In the genomic region with DNA sequence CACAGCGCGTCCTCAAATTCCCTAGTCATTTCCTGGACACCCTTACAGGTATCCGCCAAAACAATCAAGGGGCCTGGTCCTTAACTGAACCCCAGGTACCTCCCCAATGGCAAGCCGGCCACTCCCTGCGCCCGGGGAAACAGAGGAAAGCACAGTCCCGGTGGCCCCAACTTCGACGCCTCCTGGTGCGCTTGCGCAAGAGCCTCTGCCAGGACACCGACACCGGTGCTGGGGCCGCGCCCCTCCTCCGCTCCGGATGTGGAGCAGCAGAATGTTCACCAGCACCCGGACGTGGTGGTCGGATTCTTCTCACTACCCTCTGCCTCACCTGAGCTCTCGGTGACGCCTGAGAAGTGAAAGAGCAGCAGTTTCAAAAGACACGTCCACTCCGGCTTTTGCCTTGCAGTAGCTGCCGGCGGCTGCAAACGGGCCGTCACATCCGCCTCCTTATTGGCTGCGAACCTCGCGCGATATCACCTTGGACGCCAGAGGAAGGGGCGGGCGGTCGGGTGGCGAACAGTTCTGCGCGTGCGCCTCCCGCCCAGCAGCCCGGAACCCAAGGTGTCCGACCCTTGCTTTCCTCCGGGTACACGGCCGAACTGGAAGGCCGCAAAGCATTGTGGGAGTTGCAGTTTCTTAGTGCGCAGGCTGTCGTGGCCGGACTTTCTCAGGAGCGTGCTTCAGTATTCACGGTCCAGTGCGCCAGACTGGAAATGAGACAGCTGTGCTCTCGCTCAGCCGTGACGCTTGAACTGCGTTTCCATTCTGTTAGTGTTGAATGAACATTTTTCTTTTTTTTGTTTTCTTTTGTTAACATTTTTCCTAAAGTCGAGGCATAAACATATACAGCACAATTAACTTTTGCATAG, we compare ENCODE assay signal across 8 cellular contexts. TPM values are rescaled to one million over a fixed set of nuclear protein-coding genes. Genes with fewer than 3 reads are reported as not detected.
A peak's percentile ranks its signal among the peaks of the same experiment; 100 is the strongest.
DNase-seq lines count a peak whose midpoint lies in the region; ATAC-seq, FAIRE-seq and TF ChIP-seq lines count a peak whose summit lies in the region.

Gene TXNDC9 (minus strand): TSS at position 423 of the 869 bp plus-strand sequence. CDS start 3,123 bp downstream, outside the sequence.

- H3K9me2 ChIP-seq in DOHH2 (replicated peaks; ENCODE audit: control insufficient read depth, low read length), result no peaks in the 10 kb centered on the region
- H3K9me2 ChIP-seq in GM23248 (ENCODE audit: insufficient read depth), result no peaks in the 10 kb centered on the region
- no peaks in the 10 kb centered on the region for H3K9me2 ChIP-seq in Karpas-422 (replicated peaks; ENCODE audit: insufficient read depth, low read length)

- H3K36me3 Mint-ChIP-seq in activated T-cell treated with anti-CD3 and anti-CD28 coated beads, Interleukin-2, amount 50 U/mL, for 72 hours (ENCODE audit: insufficient read depth in 2 of 2), result peaks cover 1 to 9% of the 10 kb centered on the region in 2 donors
- peaks cover 0 to 5% of the 10 kb centered on the region in 2 donors for H3K36me3 Mint-ChIP-seq in naive B cell
- peaks cover 14% of the 10 kb centered on the region for H3K36me3 Mint-ChIP-seq in stimulated activated memory B cell treated with anti-CD40 and anti-IgM and Interleukin-4, amounts not matched to agents 10 μg/mL and 1 μg/mL and 100 μg/mL, for 72 hours

- no peak for TF ChIP-seq CTCF in DOHH2 (IDR thresholded peaks at IDR 0.05; ENCODE audit: low read depth, low read length, poor library complexity, severe bottlenecking)

- peak; percentile 89 for FAIRE-seq in RCC 7860 (lab: Jason Lieb, UNC)

- peak; percentile 81 to 83 for ATAC-seq in activated T-cell treated with anti-CD3 and anti-CD28 coated beads, Interleukin-2, amount 50 U/mL, for 72 hours (replicated peaks in 1 of 2)
- peak; percentile 75 for ATAC-seq in naive B cell (ENCODE audit: low read depth in 2 of 2)
- peak; percentile 94 for ATAC-seq in stimulated activated memory B cell treated with anti-CD40 and anti-IgM and Interleukin-4, amounts not matched to agents 10 μg/mL and 1 μg/mL and 100 μg/mL, for 72 hours

- H3K4me3 Mint-ChIP-seq in activated T-cell treated with anti-CD3 and anti-CD28 coated beads, Interleukin-2, amount 50 U/mL, for 72 hours, result no peak within 1 kb of the TSS
- H3K4me3 Mint-ChIP-seq in naive B cell, result no peak within 1 kb of the TSS
- no peak within 1 kb of the TSS for H3K4me3 Mint-ChIP-seq in stimulated activated memory B cell treated with anti-CD40 and anti-IgM and Interleukin-4, amounts not matched to agents 10 μg/mL and 1 μg/mL and 100 μg/mL, for 72 hours

- H3K4me3 ChIP-seq in DOHH2 (ENCODE audit: low read length) (peak within 1 kb of the TSS; percentile 83), GM23248 (peak within 1 kb of the TSS; percentile 92), Karpas-422 (ENCODE audit: low read length) (peak within 1 kb of the TSS; percentile 94)

- H3K36me3 ChIP-seq in DOHH2 (ENCODE audit: control insufficient read depth, low read length) (peaks cover 29% of the 10 kb centered on the region), GM23248 (ENCODE audit: low read depth) (peaks cover 15% of the 10 kb centered on the region), Karpas-422 (ENCODE audit: insufficient read depth, low read length) (peaks cover 23% of the 10 kb centered on the region)

- peak; percentile 100 for DNase-seq in GM23248
- peak; percentile 100 for DNase-seq in Karpas-422
- peak; percentile 99 for DNase-seq in RCC 7860 (ENCODE audit: low spot score)
- DNase-seq in activated T-cell treated with anti-CD3 and anti-CD28 coated beads, Interleukin-2, amount 50 U/mL, for 72 hours, result peak; percentile 98 to 99
- peak; percentile 99 for DNase-seq in fibroblast of gingiva (ENCODE audit: low read depth)
- DNase-seq in naive B cell, result peak; percentile 98

- peak within 1 kb of the TSS; percentile 93 for H3K9ac ChIP-seq in GM23248
- H3K9ac ChIP-seq in Karpas-422 (ENCODE audit: low read length), result peak within 1 kb of the TSS; percentile 95

- peaks cover 49% of the 10 kb centered on the region for H3K4me1 Mint-ChIP-seq in activated T-cell treated with anti-CD3 and anti-CD28 coated beads, Interleukin-2, amount 50 U/mL, for 72 hours (ENCODE audit: low read depth)
- peaks cover 14 to 29% (median 16%) of the 10 kb centered on the region in 3 donors for H3K4me1 Mint-ChIP-seq in naive B cell
- H3K4me1 Mint-ChIP-seq in stimulated activated memory B cell treated with anti-CD40 and anti-IgM and Interleukin-4, amounts not matched to agents 10 μg/mL and 1 μg/mL and 100 μg/mL, for 72 hours, result peaks cover 17% of the 10 kb centered on the region

- peaks cover 47% of the 10 kb centered on the region for H3K4me1 ChIP-seq in DOHH2 (ENCODE audit: control insufficient read depth, low read length)
- H3K4me1 ChIP-seq in GM23248 (ENCODE audit: insufficient read depth), result peaks cover 25% of the 10 kb centered on the region
- H3K4me1 ChIP-seq in Karpas-422 (ENCODE audit: low read length), result peaks cover 52% of the 10 kb centered on the region

- H3K27me3 Mint-ChIP-seq in activated T-cell treated with anti-CD3 and anti-CD28 coated beads, Interleukin-2, amount 50 U/mL, for 72 hours (ENCODE audit: low read depth), result no peaks in the 10 kb centered on the region
- no peaks in the 10 kb centered on the region for H3K27me3 Mint-ChIP-seq in naive B cell
- H3K27me3 Mint-ChIP-seq in stimulated activated memory B cell treated with anti-CD40 and anti-IgM and Interleukin-4, amounts not matched to agents 10 μg/mL and 1 μg/mL and 100 μg/mL, for 72 hours, result no peaks in the 10 kb centered on the region

- H3K79me2 ChIP-seq in DOHH2 (ENCODE audit: control insufficient read depth, low read length), result peaks cover 87% of the 10 kb centered on the region
- peaks cover 89% of the 10 kb centered on the region for H3K79me2 ChIP-seq in GM23248 (ENCODE audit: insufficient read depth)
- peaks cover 89% of the 10 kb centered on the region for H3K79me2 ChIP-seq in Karpas-422 (ENCODE audit: low read length)

- 0 to 2% methylated on average over 58 to 59 of the region's 59 CpGs for WGBS in GM23248 (ENCODE audit: low coverage in 1 of 2, low lambda C conversion rate in 2 of 2, missing lambda C conversion rate in 2 of 2), 2 experiments

- H2AFZ ChIP-seq in GM23248 (peak within 1 kb of the TSS; percentile 99), Karpas-422 (ENCODE audit: low read length) (peak within 1 kb of the TSS; percentile 98)

- H3K9me3 Mint-ChIP-seq in activated T-cell treated with anti-CD3 and anti-CD28 coated beads, Interleukin-2, amount 50 U/mL, for 72 hours, result no peaks in the 10 kb centered on the region
- H3K9me3 Mint-ChIP-seq in naive B cell, result no peaks in the 10 kb centered on the region
- H3K9me3 Mint-ChIP-seq in stimulated activated memory B cell treated with anti-CD40 and anti-IgM and Interleukin-4, amounts not matched to agents 10 μg/mL and 1 μg/mL and 100 μg/mL, for 72 hours, result no peaks in the 10 kb centered on the region

- H3F3A ChIP-seq in DOHH2 (ENCODE audit: control insufficient read depth, insufficient read depth), result peaks cover 6% of the 10 kb centered on the region
- peaks cover 6% of the 10 kb centered on the region for H3F3A ChIP-seq in GM23248 (ENCODE audit: insufficient read depth)

- in situ Hi-C loops in GM23248 (cut with MboI), result no loop called here

- H3K27ac ChIP-seq in DOHH2 (ENCODE audit: low read depth, low read length) (peak within 1 kb of the TSS; percentile 75), GM23248 (peak within 1 kb of the TSS; percentile 85), Karpas-422 (ENCODE audit: low read length) (peak within 1 kb of the TSS; percentile 93)

- H3K4me2 ChIP-seq in DOHH2 (ENCODE audit: low read length) (peak within 1 kb of the TSS; percentile 85), GM23248 (ENCODE audit: unreplicated experiment) (peak within 1 kb of the TSS; percentile 100), Karpas-422 (ENCODE audit: low read depth, low read length, poor library complexity, severe bottlenecking) (peak within 1 kb of the TSS; percentile 95)

- no peak within 1 kb of the TSS for H3K27ac Mint-ChIP-seq in activated T-cell treated with anti-CD3 and anti-CD28 coated beads, Interleukin-2, amount 50 U/mL, for 72 hours
- no peak within 1 kb of the TSS for H3K27ac Mint-ChIP-seq in naive B cell
- no peak within 1 kb of the TSS for H3K27ac Mint-ChIP-seq in stimulated activated memory B cell treated with anti-CD40 and anti-IgM and Interleukin-4, amounts not matched to agents 10 μg/mL and 1 μg/mL and 100 μg/mL, for 72 hours

- H3K27me3 ChIP-seq in DOHH2 (ENCODE audit: control insufficient read depth, low read length) (no peaks in the 10 kb centered on the region), GM23248 (replicated peaks; ENCODE audit: insufficient read depth) (no peaks in the 10 kb centered on the region), Karpas-422 (ENCODE audit: low read length) (no peaks in the 10 kb centered on the region)

- H3K9me3 ChIP-seq in DOHH2 (ENCODE audit: control insufficient read depth, insufficient read depth, low read length) (no peaks in the 10 kb centered on the region), GM23248 (ENCODE audit: low read depth) (no peaks in the 10 kb centered on the region), Karpas-422 (ENCODE audit: low read length) (no peaks in the 10 kb centered on the region)

- H4K20me1 ChIP-seq in DOHH2 (ENCODE audit: control insufficient read depth, insufficient read depth, low read depth, low read length), result peaks cover 19% of the 10 kb centered on the region
- H4K20me1 ChIP-seq in GM23248 (ENCODE audit: insufficient read depth), result no peaks in the 10 kb centered on the region
- H4K20me1 ChIP-seq in Karpas-422 (ENCODE audit: insufficient read depth, low read depth, low read length), result peaks cover 44% of the 10 kb centered on the region

RNA-seq across cellular contexts. Expression of gene TXNDC9, which starts in this region (rescaled TPM):
- total RNA-seq in GM23248 (2014; rRNA removed; shearing (Covaris generic)), result 63.4 and 75.1 TPM in 2 replicates
- polyA plus RNA-seq in GM23248 (2016; fragmentation: Nextera tagmentation; extraction: Ambion mirVana), result 92.6 and 92.7 TPM in 2 replicates
- 19.0 and 57.2 TPM in 2 replicates for total RNA-seq in Karpas-422 (2014; rRNA removed; shearing (Covaris generic); ENCODE audit: low replicate concordance)
- 10 to 100 TPM; 24.5 to 30.9 TPM for total RNA-seq in activated T-cell treated with anti-CD3 and anti-CD28 coated beads, Interleukin-2, amount 50 U/mL, for 72 hours
- polyA plus RNA-seq in naive B cell (ENCODE audit: low read depth in 6 of 6), result 10 to 100 TPM; 40.1 to 55.3 (median 42.5) TPM

Comparison
In these comparisons a context has a peak if more than half of its experiments do, and no peak if none do; other contexts are left out.
1. Peak in every context shown above with its lines: DNase-seq, ATAC-seq, H3K4me3 ChIP-seq and H3K27ac ChIP-seq.